2 cellular contexts compared by ENCODE assay signal in genomic region chr1:1310476-1311053, GRCh38.
TF ChIP-seq lines count a peak whose summit lies in the region.

No MANE protein-coding gene starts in this region.

TF ChIP-seq in H1, 55 proteins besides CTCF, POLR2A, EP300 and RAD21:
- TF ChIP-seq TEAD4 (IDR thresholded peaks at IDR 0.05; ENCODE audit: low read depth, low read length) (no peak), TBP (IDR thresholded peaks at IDR 0.05; ENCODE audit: low read depth, low read length) (no peak), CBX8 (IDR thresholded peaks at IDR 0.05; ENCODE audit: borderline replicate concordance, low read depth, low read length) (no peak), HDAC2 (IDR thresholded peaks at IDR 0.05; ENCODE audit: borderline replicate concordance in 1 of 2, low read depth in 2 of 2, low read length in 2 of 2) (no peak)
- TF ChIP-seq, protein P1, sequence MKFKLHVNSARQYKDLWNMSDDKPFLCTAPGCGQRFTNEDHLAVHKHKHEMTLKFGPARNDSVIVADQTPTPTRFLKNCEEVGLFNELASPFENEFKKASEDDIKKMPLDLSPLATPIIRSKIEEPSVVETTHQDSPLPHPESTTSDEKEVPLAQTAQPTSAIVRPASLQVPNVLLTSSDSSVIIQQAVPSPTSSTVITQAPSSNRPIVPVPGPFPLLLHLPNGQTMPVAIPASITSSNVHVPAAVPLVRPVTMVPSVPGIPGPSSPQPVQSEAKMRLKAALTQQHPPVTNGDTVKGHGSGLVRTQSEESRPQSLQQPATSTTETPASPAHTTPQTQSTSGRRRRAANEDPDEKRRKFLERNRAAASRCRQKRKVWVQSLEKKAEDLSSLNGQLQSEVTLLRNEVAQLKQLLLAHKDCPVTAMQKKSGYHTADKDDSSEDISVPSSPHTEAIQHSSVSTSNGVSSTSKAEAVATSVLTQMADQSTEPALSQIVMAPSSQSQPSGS (IDR thresholded peaks at IDR 0.05; ENCODE audit: low read length): no peak
- TF ChIP-seq, protein P2, sequence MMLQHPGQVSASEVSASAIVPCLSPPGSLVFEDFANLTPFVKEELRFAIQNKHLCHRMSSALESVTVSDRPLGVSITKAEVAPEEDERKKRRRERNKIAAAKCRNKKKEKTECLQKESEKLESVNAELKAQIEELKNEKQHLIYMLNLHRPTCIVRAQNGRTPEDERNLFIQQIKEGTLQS (IDR thresholded peaks at IDR 0.05; ENCODE audit: insufficient read depth, low read depth, low read length): no peak

TF ChIP-seq in SK-N-SH, 30 proteins besides CTCF, POLR2A, EP300 and RAD21:
- TF ChIP-seq MEF2A (IDR thresholded peaks at IDR 0.05; ENCODE audit: borderline replicate concordance, low read depth) (no peak), EZH2phosphoT487 (IDR thresholded peaks at IDR 0.05; ENCODE audit: borderline replicate concordance, low read depth) (no peak), NRF1 (IDR thresholded peaks at IDR 0.05; ENCODE audit: low read depth, low read length) (no peak), SIN3A (IDR thresholded peaks at IDR 0.05; ENCODE audit: borderline replicate concordance, low read depth, low read length) (no peak), TAF1 (IDR thresholded peaks at IDR 0.05; ENCODE audit: borderline replicate concordance, low read depth, low read length) (no peak), ZBTB33 (IDR thresholded peaks at IDR 0.05; ENCODE audit: borderline replicate concordance, low read depth) (no peak), JUND (IDR thresholded peaks at IDR 0.05) (no peak), RCOR1 (IDR thresholded peaks at IDR 0.05; ENCODE audit: low read length) (no peak), ELF1 (IDR thresholded peaks at IDR 0.05) (no peak), TEAD4 (IDR thresholded peaks at IDR 0.05; ENCODE audit: borderline replicate concordance, insufficient read depth) (no peak), RFX5 (IDR thresholded peaks at IDR 0.05; ENCODE audit: low read length) (no peak), MAX (IDR thresholded peaks at IDR 0.05; ENCODE audit: low read depth) (no peak), FOSL2 (IDR thresholded peaks at IDR 0.05; ENCODE audit: borderline replicate concordance, low read depth) (no peak), POLR2AphosphoS5 (IDR thresholded peaks at IDR 0.05; ENCODE audit: low read depth, low read length) (no peak), PBX3 (IDR thresholded peaks at IDR 0.05) (no peak), FOXJ3 (CRISPR knock-in tag; IDR thresholded peaks at IDR 0.05) (no peak), RXRA (IDR thresholded peaks at IDR 0.05; ENCODE audit: borderline replicate concordance, low read depth) (no peak), SMC3 (IDR thresholded peaks at IDR 0.05; ENCODE audit: low read depth, low read length) (no peak), FOXM1 (IDR thresholded peaks at IDR 0.05; ENCODE audit: low read depth) (no peak)
- TF ChIP-seq, protein P3, sequence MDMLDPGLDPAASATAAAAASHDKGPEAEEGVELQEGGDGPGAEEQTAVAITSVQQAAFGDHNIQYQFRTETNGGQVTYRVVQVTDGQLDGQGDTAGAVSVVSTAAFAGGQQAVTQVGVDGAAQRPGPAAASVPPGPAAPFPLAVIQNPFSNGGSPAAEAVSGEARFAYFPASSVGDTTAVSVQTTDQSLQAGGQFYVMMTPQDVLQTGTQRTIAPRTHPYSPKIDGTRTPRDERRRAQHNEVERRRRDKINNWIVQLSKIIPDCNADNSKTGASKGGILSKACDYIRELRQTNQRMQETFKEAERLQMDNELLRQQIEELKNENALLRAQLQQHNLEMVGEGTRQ (IDR thresholded peaks at IDR 0.05; ENCODE audit: borderline replicate concordance, low read depth, low read length): no peak
